In genomic region chr2:26182441-26182840, GRCh38 we compare ENCODE assay signal across 22 cellular contexts. TPM values are rescaled to one million over a fixed set of nuclear protein-coding genes. Genes with fewer than 3 reads are reported as not detected.
DNase-seq lines count a peak whose midpoint lies in the region; ATAC-seq and TF ChIP-seq lines count a peak whose summit lies in the region.
"Had no signal": no experiment of that assay in that cellular context is flagged by ENCODE, and none has a peak within 500 bp of the region (broad histone marks: within the 10 kb centered on the region; RNA-seq: fewer than 3 reads in every experiment).

No MANE protein-coding gene starts in this region.

- H3K4me1 ChIP-seq in SK-N-SH (ENCODE audit: control insufficient read depth in 1 of 2, insufficient read depth in 2 of 2, low read depth in 1 of 2, low read length in 1 of 2) (peaks cover 0 to 7% of the 10 kb centered on the region in 2 experiments; a peak in 1 of 4 replicates), HEK293 (ENCODE audit: control insufficient read depth, insufficient read depth, low read length) (no peaks in the 10 kb centered on the region), neuronal stem cell (ENCODE audit: control insufficient read depth in 2 of 2, insufficient read depth in 1 of 2, low read depth in 1 of 2, low read length in 2 of 2) (peaks cover 11 to 15% of the 10 kb centered on the region in 2 donors)

- no peak overlapping the region for H2BK15ac ChIP-seq in neuronal stem cell (ENCODE audit: low read length)

- H3F3A ChIP-seq in SK-N-SH (replicated peaks; ENCODE audit: insufficient read depth) = no peaks in the 10 kb centered on the region

- H2BK5ac ChIP-seq in neuronal stem cell (ENCODE audit: low read length) = no peak overlapping the region

- no peak overlapping the region for H2BK120ac ChIP-seq in neuronal stem cell (ENCODE audit: low read depth, low read length)

- no peak overlapping the region for H2AK5ac ChIP-seq in neuronal stem cell (ENCODE audit: low read depth, low read length)

- POLR2A ChIA-PET in SK-N-SH (lab: Yijun Ruan, JAX) (interaction anchor here (0.5 kb wide), 1 partner anchor 187 kb away, joined by 5 read pairs; no protein-coding TSS in a partner anchor), HEK293 (lab: Yijun Ruan, JAX) (no interaction called here)

- H3K27ac ChIP-seq in SK-N-SH (ENCODE audit: low read depth in 2 of 2, low read length in 1 of 2) (no peak overlapping the region), HEK293 (ENCODE audit: extremely low read depth, low read depth, low read length) (no peak overlapping the region), neuronal stem cell (replicated peaks; ENCODE audit: low read length) (no peak overlapping the region)
- H3K27ac ChIP-seq: 22Rv1; A549; BLaER1 treated with 17β-estradiol and CSF1 and Interleukin-3, amounts not matched to agents 10 nM and 100 nM had no signal

- TF ChIP-seq CTCF in SK-N-SH (IDR thresholded peaks at IDR 0.05) = no peak
- no peak for TF ChIP-seq CTCF in HEK293 (tag by site-specific recombination; IDR thresholded peaks at IDR 0.05)

- no peak overlapping the region for H3K4me3 ChIP-seq in SK-N-SH (ENCODE audit: low read depth in 2 of 2, low read length in 1 of 2)
- H3K4me3 ChIP-seq in HEK293 (ENCODE audit: low read depth, low read length) = no peak overlapping the region
- H3K4me3 ChIP-seq in neuronal stem cell (ENCODE audit: low read length in 2 of 2) = no peak overlapping the region
- H3K4me3 ChIP-seq: A549; BLaER1 treated with 17β-estradiol and CSF1 and Interleukin-3, amounts not matched to agents 10 nM and 100 nM; HAP-1 had no signal

- H3K9me3 ChIP-seq in SK-N-SH (no peaks in the 10 kb centered on the region), HEK293 (ENCODE audit: control insufficient read depth, insufficient read depth, low read depth, low read length) (no peaks in the 10 kb centered on the region), neuronal stem cell (replicated peaks in 1 of 2; ENCODE audit: control insufficient read depth in 2 of 2, insufficient read depth in 1 of 2, low read depth in 1 of 2, low read length in 2 of 2) (no peaks in the 10 kb centered on the region)
- H3K9me3 ChIP-seq: A549; BE2C; BLaER1 treated with 17β-estradiol and CSF1 and Interleukin-3, amounts not matched to agents 10 nM and 100 nM; HAP-1 had no signal

- H3K18ac ChIP-seq in neuronal stem cell (ENCODE audit: low read length) = no peak overlapping the region

- H2AFZ ChIP-seq in SK-N-SH (ENCODE audit: low read depth) (no peak overlapping the region), neuronal stem cell (ENCODE audit: low read length) (no peak overlapping the region)

- no peak overlapping the region for H2BK12ac ChIP-seq in neuronal stem cell (ENCODE audit: low read length)

- H3K27me3 ChIP-seq in SK-N-SH (ENCODE audit: insufficient read depth) (no peaks in the 10 kb centered on the region), neuronal stem cell (ENCODE audit: control insufficient read depth in 3 of 3, insufficient read depth in 3 of 3, low read depth in 1 of 3, low read length in 3 of 3) (peaks cover 0 to 11% (median 0%) of the 10 kb centered on the region in 3 experiments)
- H3K27me3 ChIP-seq: BE2C had no signal

- H3K79me2 ChIP-seq in SK-N-SH (ENCODE audit: insufficient read depth) = no peaks in the 10 kb centered on the region

- H3K4ac ChIP-seq in neuronal stem cell (ENCODE audit: low read length) = no peak overlapping the region

- H3K23ac ChIP-seq in neuronal stem cell (ENCODE audit: low read depth, low read length, poor library complexity) = no peak overlapping the region

- CTCF ChIA-PET in SK-N-SH (lab: Yijun Ruan, JAX) (interaction anchor here (1.0 to 1.3 kb wide), 3 partner anchors 64 to 395 kb away, joined by 3 to 4 read pairs (median 3); no protein-coding TSS in a partner anchor), HEK293 (lab: Yijun Ruan, JAX) (no interaction called here)

- DNase-seq in SK-N-SH (peak; percentile 43), 8988T (peak; percentile 36), neuronal stem cell (ENCODE audit: low spot score) (no peak), cerebellum (ENCODE audit: low spot score) (no peak), SHP77 treated with DMSO at 0.1 percent for 48 hours (lab: John Stamatoyannopoulos, UW) (no peak), NCI-H2029 (lab: John Stamatoyannopoulos, UW) (no peak)
- DNase-seq: ACHN; AML-193; BE2C; Calu3; CD4-positive, alpha-beta memory T cell; COR-L47; DMS53; DMS79 treated with DMSO at 0.1 percent for 48 hours; GF-D8; GOT3 had no signal

- H4K91ac ChIP-seq in neuronal stem cell (ENCODE audit: low read depth, low read length, poor library complexity) = no peak overlapping the region

- H3K14ac ChIP-seq in neuronal stem cell (ENCODE audit: low read length) = no peak overlapping the region

- no peak overlapping the region for H4K8ac ChIP-seq in neuronal stem cell (ENCODE audit: low read depth, low read length)

- H3K36me3 ChIP-seq in SK-N-SH (replicated peaks in 1 of 2; ENCODE audit: control insufficient read depth in 1 of 2, insufficient read depth in 2 of 2, low read length in 1 of 2) (no peaks in the 10 kb centered on the region), HEK293 (ENCODE audit: control insufficient read depth in 2 of 2, insufficient read depth in 1 of 2, low read length in 2 of 2) (peaks cover 0 to 45% of the 10 kb centered on the region in 2 experiments; a peak in 1 of 3 replicates), neuronal stem cell (replicated peaks in 1 of 2; ENCODE audit: control insufficient read depth in 2 of 2, insufficient read depth in 2 of 2, low read length in 2 of 2) (peaks cover 25 to 65% of the 10 kb centered on the region in 2 donors)
- H3K36me3 ChIP-seq: BE2C; BLaER1 treated with 17β-estradiol and CSF1 and Interleukin-3, amounts not matched to agents 10 nM and 100 nM had no signal

- TF ChIP-seq EP300 in SK-N-SH (IDR thresholded peaks at IDR 0.05; ENCODE audit: borderline replicate concordance in 1 of 2, low read depth in 1 of 2, low read length in 1 of 2) = no peak

- no peak for ATAC-seq in SK-N-SH treated with all-trans-retinoic acid at 6 μM for 48 hours
- ATAC-seq: A549 had no signal

- no peaks in the 10 kb centered on the region for H4K20me1 ChIP-seq in SK-N-SH (ENCODE audit: insufficient read depth)

- H3K9me2 ChIP-seq in SK-N-SH = no peaks in the 10 kb centered on the region

- no peak for TF ChIP-seq RAD21 in SK-N-SH (IDR thresholded peaks at IDR 0.05; ENCODE audit: low read length)

- 73% methylated on average over 4 of the region's 5 CpGs for WGBS in SK-N-SH (ENCODE audit: low lambda C conversion rate)
- WGBS in neuronal stem cell (ENCODE audit: extremely low coverage in 2 of 2, insufficient read length in 2 of 2, insufficient replicate concordance in 1 of 2), 2 donors = no CpG with 5 or more reads among the region's 5 CpGs

- peaks cover 3% of the 10 kb centered on the region for H3K79me1 ChIP-seq in neuronal stem cell (ENCODE audit: low read depth, low read length)

- H3K4me2 ChIP-seq in SK-N-SH (no peak overlapping the region), neuronal stem cell (ENCODE audit: insufficient read depth, low read length, poor library complexity, severe bottlenecking) (no peak overlapping the region)
- H3K4me2 ChIP-seq: A549; BLaER1 treated with 17β-estradiol and CSF1 and Interleukin-3, amounts not matched to agents 10 nM and 100 nM had no signal

- H3K9ac ChIP-seq in SK-N-SH (no peak overlapping the region), neuronal stem cell (ENCODE audit: low read depth, low read length, poor library complexity) (peak overlapping the region; percentile 7)
- H3K9ac ChIP-seq: BLaER1 treated with 17β-estradiol and CSF1 and Interleukin-3, amounts not matched to agents 10 nM and 100 nM had no signal

TF ChIP-seq in SK-N-SH, 30 proteins besides CTCF, POLR2A, EP300 and RAD21:
- TF ChIP-seq, protein P1, sequence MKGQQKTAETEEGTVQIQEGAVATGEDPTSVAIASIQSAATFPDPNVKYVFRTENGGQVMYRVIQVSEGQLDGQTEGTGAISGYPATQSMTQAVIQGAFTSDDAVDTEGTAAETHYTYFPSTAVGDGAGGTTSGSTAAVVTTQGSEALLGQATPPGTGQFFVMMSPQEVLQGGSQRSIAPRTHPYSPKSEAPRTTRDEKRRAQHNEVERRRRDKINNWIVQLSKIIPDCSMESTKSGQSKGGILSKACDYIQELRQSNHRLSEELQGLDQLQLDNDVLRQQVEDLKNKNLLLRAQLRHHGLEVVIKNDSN (IDR thresholded peaks at IDR 0.05; ENCODE audit: borderline replicate concordance, low read depth) = no peak

TF ChIP-seq in SK-N-SH treated with all-trans-retinoic acid at 6 μM for 48 hours, 23 proteins besides CTCF, POLR2A, EP300 and RAD21 (continues in another document):
- TF ChIP-seq BACH2 (CRISPR knock-in tag; IDR thresholded peaks at IDR 0.05; ENCODE audit: borderline replicate concordance) = no peak
- no peak for TF ChIP-seq CREB5 (CRISPR knock-in tag; IDR thresholded peaks at IDR 0.05; ENCODE audit: low read depth)
- TF ChIP-seq ZFP30 (CRISPR knock-in tag; IDR thresholded peaks at IDR 0.05) = no peak

TF ChIP-seq in HEK293, 187 proteins besides CTCF, POLR2A, EP300 and RAD21 (continues in another document):
- 0 out of 2 replicates have a peak, but pooled peaks have one; percentile 23 for TF ChIP-seq ZBTB17 (tag by site-specific recombination; IDR thresholded peaks at IDR 0.05)

RNA-seq across cellular contexts. Expression of gene GAREM2, which starts 9.6 kb away (rescaled TPM):
- 1.5 and 3.7 TPM in 2 replicates for polyA plus RNA-seq in SK-N-SH (2012; rRNA removed)
- 0.55 and 1.1 TPM in 2 replicates for polyA plus RNA-seq in SK-N-SH (2012; cell fraction: cytosol; rRNA removed)
- 3.1 and 3.6 TPM in 2 replicates for polyA plus RNA-seq in SK-N-SH (2012; cell fraction: nucleus; rRNA removed)
- polyA plus RNA-seq in neuronal stem cell (2013, experiment 1 of 2) = 40.3 TPM
- polyA plus RNA-seq in neuronal stem cell (2013, experiment 2 of 2) = 43.9 TPM
- 11.0 TPM for total RNA-seq in cerebellum

Comparison
In these comparisons a context has a peak if more than half of its experiments do, and no peak if none do; other contexts are left out.
1. DNase-seq: peak in SK-N-SH (single experiment) and 8988T (single experiment); none in neuronal stem cell (single experiment), cerebellum (single experiment), SHP77 treated with DMSO at 0.1 percent for 48 hours (single experiment) and NCI-H2029 (single experiment).